In genomic region chr15:52651868-52652267, GRCh38 we compare ENCODE assay signal across 8 cellular contexts. TPM values are rescaled to one million over a fixed set of nuclear protein-coding genes. Genes with fewer than 3 reads are reported as not detected.
A peak's percentile ranks its signal among the peaks of the same experiment; 100 is the strongest.
DNase-seq lines count a peak whose midpoint lies in the region; ATAC-seq and TF ChIP-seq lines count a peak whose summit lies in the region.

No MANE protein-coding gene starts in this region.

- intact Hi-C loops in right lobe of liver (cut with DNase I) = no loop called here

- ATAC-seq in HG02610 (IDR thresholded peaks at IDR 0.05; ENCODE audit: unreplicated experiment) = peak; percentile 99
- ATAC-seq in right lobe of liver = peak; percentile 97 to 100 (median 98)

- DNase-seq in DMS53 treated with DMSO at 0.1 percent for 48 hours (lab: John Stamatoyannopoulos, UW; ENCODE audit: unreplicated experiment) = peak; percentile 70
- DNase-seq in NCI-H2081 treated with DMSO at 0.1 percent for 48 hours (lab: John Stamatoyannopoulos, UW) = peak; percentile 89
- DNase-seq in activated CD4-positive, alpha-beta T cell treated with anti-CD3 and anti-CD28 coated beads for 48 hours = peak; percentile 45
- DNase-seq in effector memory CD4-positive, alpha-beta T cell = peak; percentile 2 to 15 (median 11)
- peak; percentile 48 to 73 (median 62) for DNase-seq in right lobe of liver
- peak; percentile 2 to 3 for DNase-seq in stimulated activated CD8-positive, alpha-beta memory T cell treated with anti-CD3 and anti-CD28 coated beads, Interleukin-7, amount 100 ng/mL, for 1 hour (ENCODE audit: low read depth in 2 of 2)
- DNase-seq in NCI-H446 (lab: John Stamatoyannopoulos, UW) = no peak

- no peak overlapping the region for H3K27ac ChIP-seq in effector memory CD4-positive, alpha-beta T cell (ENCODE audit: insufficient read depth, low read length, poor library complexity, severe bottlenecking)
- H3K27ac ChIP-seq in right lobe of liver = peak overlapping the region in 1 of 3 donors; percentile 14

- H3K4me3 ChIP-seq in effector memory CD4-positive, alpha-beta T cell (ENCODE audit: insufficient read depth, low read depth, low read length, poor library complexity, severe bottlenecking) = no peak overlapping the region
- H3K4me3 ChIP-seq in right lobe of liver = peak overlapping the region in 2 of 3 donors; percentile 1 to 23

- no peaks in the 10 kb centered on the region for H3K27me3 ChIP-seq in effector memory CD4-positive, alpha-beta T cell (replicated peaks; ENCODE audit: control insufficient read depth, insufficient read depth, low read length, poor library complexity, severe bottlenecking)
- H3K27me3 ChIP-seq in right lobe of liver = no peaks in the 10 kb centered on the region

- no peak for TF ChIP-seq CTCF in right lobe of liver (IDR thresholded peaks at IDR 0.05)

- WGBS in right lobe of liver (ENCODE audit: insufficient coverage, low coverage, low lambda C conversion rate, missing lambda C conversion rate) = 15% methylated on average over 8 of the region's 8 CpGs

- no peak for TF ChIP-seq POLR2A in right lobe of liver (IDR thresholded peaks at IDR 0.05)

- H3K36me3 ChIP-seq in effector memory CD4-positive, alpha-beta T cell (ENCODE audit: control insufficient read depth, insufficient read depth, low read length) = peaks cover 10% of the 10 kb centered on the region
- peaks cover 0 to 4% (median 0%) of the 10 kb centered on the region in 4 donors for H3K36me3 ChIP-seq in right lobe of liver

- no peaks in the 10 kb centered on the region for H3K9me3 ChIP-seq in effector memory CD4-positive, alpha-beta T cell (ENCODE audit: control insufficient read depth, low read length)
- no peaks in the 10 kb centered on the region for H3K9me3 ChIP-seq in right lobe of liver

- H3K4me1 ChIP-seq in effector memory CD4-positive, alpha-beta T cell (ENCODE audit: control insufficient read depth, insufficient read depth, low read length, poor library complexity, severe bottlenecking) = no peaks in the 10 kb centered on the region
- peaks cover 0 to 58% (median 5%) of the 10 kb centered on the region in 4 donors for H3K4me1 ChIP-seq in right lobe of liver

RNA-seq across cellular contexts. Expression of gene ATOSA, which starts 27.3 kb away (rescaled TPM):
- total RNA-seq in right lobe of liver = 10 to 100 TPM; 18.9 to 52.9 (median 35.4) TPM

Comparison
In these comparisons a context has a peak if more than half of its experiments do, and no peak if none do; other contexts are left out.
1. DNase-seq: peak in DMS53 treated with DMSO at 0.1 percent for 48 hours (single experiment), NCI-H2081 treated with DMSO at 0.1 percent for 48 hours (single experiment), activated CD4-positive, alpha-beta T cell treated with anti-CD3 and anti-CD28 coated beads for 48 hours (single experiment), effector memory CD4-positive, alpha-beta T cell (3 of 3), right lobe of liver (3 of 3) and stimulated activated CD8-positive, alpha-beta memory T cell treated with anti-CD3 and anti-CD28 coated beads, Interleukin-7, amount 100 ng/mL, for 1 hour (2 of 2); none in NCI-H446 (0 of 2).